ENCODE assay signal across 11 cellular contexts in genomic region chr5:162248107-162248713, GRCh38.
DNase-seq lines count a peak whose midpoint lies in the region; ATAC-seq and TF ChIP-seq lines count a peak whose summit lies in the region.
"Had no signal": no experiment of that assay in that cellular context is flagged by ENCODE, and none has a peak within 500 bp of the region (broad histone marks: within the 10 kb centered on the region; RNA-seq: fewer than 3 reads in every experiment).

No MANE protein-coding gene starts in this region.

- H3K27me3 Mint-ChIP-seq in osteocyte (ENCODE audit: unreplicated experiment): no peaks in the 10 kb centered on the region
- no peaks in the 10 kb centered on the region for H3K27me3 Mint-ChIP-seq in activated T-helper 17 cell treated with anti-CD3 and anti-CD28 coated beads, Interleukin-2, amount 50 U/mL, for 72 hours

- no peak for TF ChIP-seq POLR2A in GM18505 (IDR thresholded peaks at IDR 0.05; ENCODE audit: borderline replicate concordance, extremely low read depth, insufficient read depth, insufficient read length)

- DNase-seq in SW480 (ENCODE audit: low spot score): peak; percentile 6
- DNase-seq in osteocyte (ENCODE audit: extremely low spot score, unreplicated experiment): no peak
- DNase-seq in SKM-1 (lab: John Stamatoyannopoulos, UW; ENCODE audit: unreplicated experiment): no peak
- DNase-seq in GDM1 (lab: John Stamatoyannopoulos, UW): no peak
- DNase-seq: gastrocnemius medialis, natural killer cell, NCI-H1417 treated with DMSO at 0.1 percent for 48 hours had no signal

- H3K9me3 Mint-ChIP-seq in osteocyte (ENCODE audit: unreplicated experiment): no peaks in the 10 kb centered on the region
- no peaks in the 10 kb centered on the region for H3K9me3 Mint-ChIP-seq in activated T-helper 17 cell treated with anti-CD3 and anti-CD28 coated beads, Interleukin-2, amount 50 U/mL, for 72 hours

- H3K4me3 Mint-ChIP-seq in osteocyte (ENCODE audit: unreplicated experiment): no peak overlapping the region
- H3K4me3 Mint-ChIP-seq in activated T-helper 17 cell treated with anti-CD3 and anti-CD28 coated beads, Interleukin-2, amount 50 U/mL, for 72 hours: no peak overlapping the region
- H3K4me3 Mint-ChIP-seq: natural killer cell had no signal

- H3K36me3 Mint-ChIP-seq in osteocyte (ENCODE audit: unreplicated experiment): no peaks in the 10 kb centered on the region
- no peaks in the 10 kb centered on the region for H3K36me3 Mint-ChIP-seq in activated T-helper 17 cell treated with anti-CD3 and anti-CD28 coated beads, Interleukin-2, amount 50 U/mL, for 72 hours (ENCODE audit: low read depth)
- H3K36me3 Mint-ChIP-seq: natural killer cell had no signal

- ATAC-seq in GM18505 (IDR thresholded peaks at IDR 0.05; ENCODE audit: unreplicated experiment) (peak; percentile 55), HG03135 (IDR thresholded peaks at IDR 0.05; ENCODE audit: unreplicated experiment) (peak; percentile 67)
- ATAC-seq in activated T-helper 17 cell treated with anti-CD3 and anti-CD28 coated beads, Interleukin-2, amount 50 U/mL, for 72 hours (replicated peaks): no peak
- ATAC-seq: activated CD4-positive, CD25-positive, alpha-beta regulatory T cell treated with anti-CD3 and anti-CD28 coated beads, Interleukin-2, amount 50 U/mL, for 24 hours; gastrocnemius medialis; natural killer cell had no signal

- H3K4me1 Mint-ChIP-seq in osteocyte (ENCODE audit: unreplicated experiment): no peaks in the 10 kb centered on the region
- H3K4me1 Mint-ChIP-seq in activated T-helper 17 cell treated with anti-CD3 and anti-CD28 coated beads, Interleukin-2, amount 50 U/mL, for 72 hours: no peaks in the 10 kb centered on the region
- H3K4me1 Mint-ChIP-seq: natural killer cell had no signal

- peak; percentile 18 for TF ChIP-seq CTCF in osteocyte (IDR thresholded peaks at IDR 0.05)

- no peak overlapping the region for H3K27ac Mint-ChIP-seq in osteocyte (ENCODE audit: unreplicated experiment)
- no peak overlapping the region for H3K27ac Mint-ChIP-seq in activated T-helper 17 cell treated with anti-CD3 and anti-CD28 coated beads, Interleukin-2, amount 50 U/mL, for 72 hours
- H3K27ac Mint-ChIP-seq: natural killer cell had no signal
